Comparison of ENCODE assay signal across 16 cellular contexts in genomic region chr16:88975511-88976061, GRCh38. TPM values are rescaled to one million over a fixed set of nuclear protein-coding genes. Genes with fewer than 3 reads are reported as not detected.
DNase-seq lines count a peak whose midpoint lies in the region; ATAC-seq and TF ChIP-seq lines count a peak whose summit lies in the region.
"Had no signal": no experiment of that assay in that cellular context is flagged by ENCODE, and none has a peak within 500 bp of the region (broad histone marks: within the 10 kb centered on the region; RNA-seq: fewer than 3 reads in every experiment).

No MANE protein-coding gene starts in this region.

- H3K36me3 ChIP-seq in OCI-LY3 (replicated peaks; ENCODE audit: low read depth, low read length): peaks cover 4% of the 10 kb centered on the region
- no peaks in the 10 kb centered on the region for H3K36me3 ChIP-seq in lower lobe of right lung
- H3K36me3 ChIP-seq: MG63, vagina had no signal

- DNase-seq in A172 (ENCODE audit: low spot score) (peak; percentile 12), GM12865 (ENCODE audit: low read depth) (no peak), lower lobe of right lung (no peak), posterior cingulate gyrus (no peak), mucosa of gallbladder (ENCODE audit: low spot score) (no peak)
- DNase-seq in activated CD8-positive, alpha-beta memory T cell treated with anti-CD3 and anti-CD28 coated beads, Interleukin-2, amount 50 U/mL, for 4 hours: no peak
- DNase-seq: activated CD4-positive, alpha-beta T cell treated with anti-CD3 and anti-CD28 coated beads, Interleukin-2, amount 10 ng/mL, durations not matched to agents 7 days and 5 days; aorta; DMS153; dorsolateral prefrontal cortex; MG63; T-helper 1 cell had no signal

- no peaks in the 10 kb centered on the region for H4K20me1 ChIP-seq in OCI-LY3 (ENCODE audit: insufficient read depth, low read length)

- H3K4me1 ChIP-seq in OCI-LY3 (ENCODE audit: low read length) (peaks cover 96% of the 10 kb centered on the region), lower lobe of right lung (peaks cover 43% of the 10 kb centered on the region)

- no peaks in the 10 kb centered on the region for H3K9me3 ChIP-seq in OCI-LY3 (ENCODE audit: insufficient read depth, low read length)
- H3K9me3 ChIP-seq in lower lobe of right lung: no peaks in the 10 kb centered on the region
- H3K9me3 ChIP-seq: MG63, vagina had no signal

- ATAC-seq in lower lobe of right lung (no peak), HG02642 (IDR thresholded peaks at IDR 0.05; ENCODE audit: poor library complexity, unreplicated experiment) (no peak)
- ATAC-seq: activated T-helper 17 cell treated with anti-CD3 and anti-CD28 coated beads, Interleukin-2, amount 50 U/mL, for 72 hours had no signal

- no peak overlapping the region for H2AFZ ChIP-seq in OCI-LY3 (ENCODE audit: low read depth, low read length)

- peak overlapping the region; percentile 88 for H3K9ac ChIP-seq in OCI-LY3 (ENCODE audit: low read length)

- H3K4me3 ChIP-seq in GM12865 (ENCODE audit: low read depth, low read length) (peak overlapping the region; percentile 84), OCI-LY3 (ENCODE audit: low read length) (peak overlapping the region; percentile 69), lower lobe of right lung (peak overlapping the region; percentile 45)
- H3K4me3 ChIP-seq: MG63, vagina had no signal

- H3K27ac ChIP-seq in OCI-LY3 (ENCODE audit: low read length): peak overlapping the region; percentile 87
- H3K27ac ChIP-seq in lower lobe of right lung: peak overlapping the region; percentile 11
- H3K27ac ChIP-seq: dorsolateral prefrontal cortex, vagina had no signal

- H3K27me3 ChIP-seq in OCI-LY3 (ENCODE audit: low read depth, low read length) (no peaks in the 10 kb centered on the region), lower lobe of right lung (ENCODE audit: low read depth) (peaks cover 26% of the 10 kb centered on the region)
- H3K27me3 ChIP-seq: MG63, vagina had no signal

- peaks cover 52% of the 10 kb centered on the region for H3K79me2 ChIP-seq in OCI-LY3 (ENCODE audit: low read length)

- intact Hi-C loops in lower lobe of right lung (cut with DNase I) (no loop called here), posterior cingulate gyrus (cut with DNase I) (no loop called here)

- no peak for TF ChIP-seq CTCF in GM12865 (IDR thresholded peaks at IDR 0.05; ENCODE audit: insufficient read depth, low read depth, low read length, missing control alignments)
- no peak for TF ChIP-seq CTCF in OCI-LY3 (IDR thresholded peaks at IDR 0.05; ENCODE audit: low read depth, low read length)
- TF ChIP-seq CTCF in lower lobe of right lung (IDR thresholded peaks at IDR 0.05): no peak

- peak overlapping the region; percentile 62 for H3K4me2 ChIP-seq in OCI-LY3 (ENCODE audit: low read length)

RNA-seq across cellular contexts. Expression of gene CBFA2T3, which starts 1.4 kb away (rescaled TPM):
- 0.05 TPM in 1 of 2 replicates, not detected in the other for total RNA-seq in A172 (2014; rRNA removed; shearing (Covaris generic))
- total RNA-seq in lower lobe of right lung (14.3 TPM), mucosa of gallbladder (5.2 TPM)
- total RNA-seq: activated CD4-positive, alpha-beta T cell treated with anti-CD3 and anti-CD28 coated beads, Interleukin-2, amount 10 ng/mL, durations not matched to agents 7 days and 5 days had no signal
